In the genomic region with DNA sequence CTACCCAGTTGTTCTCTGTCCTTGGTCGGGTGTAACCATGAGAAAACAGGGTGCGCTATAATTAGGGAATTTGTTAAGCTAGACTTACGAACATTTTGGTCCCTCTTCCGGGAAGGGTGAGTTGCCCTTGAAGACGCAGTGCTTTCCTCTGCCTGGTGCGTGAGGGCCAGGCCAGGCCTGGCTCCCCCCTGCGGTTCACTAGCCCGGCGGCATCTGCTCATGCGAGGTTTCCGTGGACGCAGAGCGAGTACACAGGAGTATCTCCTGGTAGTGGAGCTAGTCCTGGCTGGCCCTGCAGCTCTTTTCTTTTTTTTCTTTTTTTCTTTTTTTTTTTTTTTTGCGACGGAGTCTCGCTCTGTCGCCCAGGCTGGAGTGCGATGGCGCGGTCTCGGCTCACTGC, we compare ENCODE assay signal across 18 cellular contexts.
DNase-seq lines count a peak whose midpoint lies in the region; ATAC-seq and TF ChIP-seq lines count a peak whose summit lies in the region.
"Had no signal": no experiment of that assay in that cellular context is flagged by ENCODE, and none has a peak within 500 bp of the region (broad histone marks: within the 10 kb centered on the region; RNA-seq: fewer than 3 reads in every experiment).

No MANE protein-coding gene starts in this region.

- no peak for ATAC-seq in gastrocnemius medialis
- ATAC-seq: A549 had no signal

- H3K9ac ChIP-seq in mesendoderm (ENCODE audit: low read length) = no peak overlapping the region
- H3K9ac ChIP-seq: BLaER1 treated with 17β-estradiol and CSF1 and Interleukin-3, amounts not matched to agents 10 nM and 100 nM had no signal

- no peak overlapping the region for H4K5ac ChIP-seq in mesendoderm (ENCODE audit: low read length)

- DNase-seq in D341Med (ENCODE audit: low spot score) (peak; percentile 23), H7 (peak; percentile 60), mesendoderm (peak; percentile 19), HAP-1 (ENCODE audit: low spot score in 2 of 2) (no peak), gastrocnemius medialis (no peak), NCI-H82 (lab: John Stamatoyannopoulos, UW) (no peak)
- DNase-seq: 8988T; ACHN; AML-193; BE2C; CD4-positive, alpha-beta T cell; CD8-positive, alpha-beta memory T cell; DMS53; DMS79 treated with DMSO at 0.1 percent for 48 hours; GF-D8; H9 had no signal

- H4K8ac ChIP-seq in mesendoderm (ENCODE audit: low read depth, low read length) = no peak overlapping the region

- H3K18ac ChIP-seq in mesendoderm (ENCODE audit: low read length) = no peak overlapping the region

- H3K79me1 ChIP-seq in mesendoderm (ENCODE audit: low read length) = no peaks in the 10 kb centered on the region

- no peak overlapping the region for H2BK15ac ChIP-seq in mesendoderm (replicated peaks; ENCODE audit: low read depth)

- H3K4me1 ChIP-seq in mesendoderm (ENCODE audit: control insufficient read depth, low read depth, low read length) = no peaks in the 10 kb centered on the region
- H3K4me1 ChIP-seq in HAP-1 = no peaks in the 10 kb centered on the region
- H3K4me1 ChIP-seq in gastrocnemius medialis = no peaks in the 10 kb centered on the region
- H3K4me1 ChIP-seq: A549; BE2C; BLaER1 treated with 17β-estradiol and CSF1 and Interleukin-3, amounts not matched to agents 10 nM and 100 nM had no signal

- no peak overlapping the region for H2BK5ac ChIP-seq in mesendoderm (ENCODE audit: low read length)

- no peak overlapping the region for H3K27ac ChIP-seq in mesendoderm (ENCODE audit: low read depth, low read length)
- H3K27ac ChIP-seq in gastrocnemius medialis = no peak overlapping the region
- H3K27ac ChIP-seq: A549; BLaER1 treated with 17β-estradiol and CSF1 and Interleukin-3, amounts not matched to agents 10 nM and 100 nM had no signal

- H3K27me3 ChIP-seq in H7 (ENCODE audit: control insufficient read depth, insufficient read depth, low read length) = no peaks in the 10 kb centered on the region
- no peaks in the 10 kb centered on the region for H3K27me3 ChIP-seq in mesendoderm (ENCODE audit: insufficient read depth, low read length, poor library complexity)
- H3K27me3 ChIP-seq in HAP-1 (ENCODE audit: low read depth) = no peaks in the 10 kb centered on the region
- H3K27me3 ChIP-seq in gastrocnemius medialis = no peaks in the 10 kb centered on the region
- H3K27me3 ChIP-seq: BE2C; BLaER1 treated with 17β-estradiol and CSF1 and Interleukin-3, amounts not matched to agents 10 nM and 100 nM had no signal

- H3K4ac ChIP-seq in mesendoderm (ENCODE audit: low read depth, low read length) = no peak overlapping the region

- no peak for TF ChIP-seq POLR2A in gastrocnemius medialis (IDR thresholded peaks at IDR 0.05)

- H3K36me3 ChIP-seq in H7 (replicated peaks; ENCODE audit: control insufficient read depth, insufficient read depth, low read length) (no peaks in the 10 kb centered on the region), mesendoderm (ENCODE audit: control insufficient read depth, insufficient read depth, low read length) (no peaks in the 10 kb centered on the region), HAP-1 (replicated peaks) (no peaks in the 10 kb centered on the region), gastrocnemius medialis (peaks cover 0 to 24% of the 10 kb centered on the region in 2 donors)
- H3K36me3 ChIP-seq: BE2C had no signal

- in situ Hi-C loops in HAP-1 (cut with MboI; ENCODE audit: low sequenced_read_pairs) (no loop called here), gastrocnemius medialis (cut with MboI; ENCODE audit: low sequenced_read_pairs in 4 of 4) (no loop called here)

- no peak overlapping the region for H2AK5ac ChIP-seq in mesendoderm (ENCODE audit: low read length)

- intact Hi-C loops in gastrocnemius medialis (cut with DNase I; ENCODE audit: low total_unique reads) = no loop called here

- no peak overlapping the region for H3K23ac ChIP-seq in mesendoderm (ENCODE audit: low read length)

- H2BK120ac ChIP-seq in mesendoderm (ENCODE audit: low read depth, low read length) = no peak overlapping the region

- H3K56ac ChIP-seq in mesendoderm (ENCODE audit: low read length) = no peak overlapping the region

- no peaks in the 10 kb centered on the region for H3K9me3 ChIP-seq in HAP-1
- H3K9me3 ChIP-seq in gastrocnemius medialis = no peaks in the 10 kb centered on the region
- H3K9me3 ChIP-seq: A549, BE2C had no signal

- no CpG with 5 or more reads among the region's 21 CpGs for WGBS in mesendoderm (ENCODE audit: extremely low coverage, insufficient coverage, low lambda C conversion rate)

- H3K4me3 ChIP-seq in H7 (ENCODE audit: insufficient read depth, low read depth, low read length) (no peak overlapping the region), mesendoderm (ENCODE audit: low read length) (no peak overlapping the region), HAP-1 (no peak overlapping the region), gastrocnemius medialis (no peak overlapping the region)
- H3K4me3 ChIP-seq: A549; BLaER1 treated with 17β-estradiol and CSF1 and Interleukin-3, amounts not matched to agents 10 nM and 100 nM had no signal

- no peak for TF ChIP-seq CTCF in gastrocnemius medialis (IDR thresholded peaks at IDR 0.05 in 4 of 5, conservative IDR thresholded peaks at IDR 0.05 in 1 of 5)

- no peaks in the 10 kb centered on the region for H3K79me2 ChIP-seq in mesendoderm (ENCODE audit: control insufficient read depth, insufficient read depth, low read length)

- H3K4me2 ChIP-seq in mesendoderm (ENCODE audit: low read length) = no peak overlapping the region
- H3K4me2 ChIP-seq: A549; BLaER1 treated with 17β-estradiol and CSF1 and Interleukin-3, amounts not matched to agents 10 nM and 100 nM had no signal

Comparison
In these comparisons a context has a peak if more than half of its experiments do, and no peak if none do; other contexts are left out.
1. DNase-seq: peak in D341Med (single experiment), H7 (single experiment) and mesendoderm (single experiment); none in HAP-1 (0 of 2), gastrocnemius medialis (0 of 2) and NCI-H82 (single experiment).